In the genomic region with DNA sequence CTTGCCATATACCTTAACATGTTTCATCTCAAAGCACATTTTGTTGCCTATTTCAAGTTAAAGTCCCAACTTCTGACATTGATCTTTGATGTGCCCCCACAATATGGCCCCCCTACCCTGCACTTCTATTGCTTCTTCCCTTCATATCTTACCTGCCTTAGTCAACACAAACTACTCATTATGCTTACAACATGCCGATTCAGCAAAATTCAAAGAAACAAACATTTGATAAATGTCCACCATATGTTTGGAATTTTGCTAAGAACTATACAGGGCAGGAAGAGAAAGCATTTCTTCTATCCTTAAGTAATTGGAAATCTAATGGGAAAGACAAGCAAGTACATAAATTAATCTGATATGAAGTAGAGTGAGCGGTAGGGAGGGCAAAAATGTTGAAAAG, we compare ENCODE assay signal across 10 cellular contexts. TPM values are rescaled to one million over a fixed set of nuclear protein-coding genes. Genes with fewer than 3 reads are reported as not detected.
"Had no signal": no experiment of that assay in that cellular context is flagged by ENCODE, and none has a peak within 500 bp of the region (broad histone marks: within the 10 kb centered on the region; RNA-seq: fewer than 3 reads in every experiment).

No MANE protein-coding gene starts in this region.

- H3K9me3 ChIP-seq: HAP-1 had no signal

- ATAC-seq: GM23338, HCT116 had no signal

- H3K4me2 ChIP-seq: GM23338 had no signal

- DNase-seq: H7, HFFc6, KG1 had no signal

- H3K36me3 ChIP-seq: HAP-1 had no signal

- H3K27ac ChIP-seq: HL-60 had no signal

- H3K4me1 ChIP-seq: HAP-1 had no signal

- H3K4me3 ChIP-seq: GM23338, HAP-1 had no signal

- H2AFZ ChIP-seq: GM23338 had no signal

RNA-seq across cellular contexts. Expression of a gene that starts 25.6 kb away (rescaled TPM):
- total RNA-seq: GM23338, H7, HFFc6, HT1080, LHCN-M2 had no signal
- polyA plus RNA-seq: GM23338, IgD-negative memory B cell had no signal
